Comparison of ENCODE assay signal across 16 cellular contexts in genomic region chr10:67259319-67259929, GRCh38.
"Had no signal": no experiment of that assay in that cellular context is flagged by ENCODE, and none has a peak within 500 bp of the region (broad histone marks: within the 10 kb centered on the region; RNA-seq: fewer than 3 reads in every experiment).

No MANE protein-coding gene starts in this region.

- FAIRE-seq: astrocyte had no signal

- ATAC-seq: activated CD8-positive, alpha-beta T cell treated with anti-CD3 and anti-CD28 coated beads for 36 hours; activated naive CD8-positive, alpha-beta T cell treated with anti-CD3 and anti-CD28 coated beads, Interleukin-2, amount 50 U/mL, for 24 hours; natural killer cell treated with Interleukin-12 subunit alpha and Interleukin-12 subunit beta and Interleukin-15 and Interleukin-18, amount 100 ng/mL, for 72 hours had no signal

- H3K4me3 ChIP-seq: cardiac muscle cell, coronary artery, ovary, testis had no signal

- H3K36me3 ChIP-seq: cardiac muscle cell, ovary had no signal

- H3K27ac ChIP-seq: cardiac muscle cell, coronary artery, ovary, testis had no signal

- H3K9me3 ChIP-seq: ovary, testis had no signal

- H3K4me1 ChIP-seq: testis had no signal

- DNase-seq: activated CD4-positive, alpha-beta T cell treated with anti-CD3 and anti-CD28 coated beads for 4 hours; activated CD8-positive, alpha-beta T cell treated with anti-CD3 and anti-CD28 coated beads for 36 hours; activated naive CD4-positive, alpha-beta T cell treated with Interleukin-2 at 50 U/mL for 16 hours; activated naive CD8-positive, alpha-beta T cell treated with anti-CD3 and anti-CD28 coated beads, Interleukin-2, amount 50 U/mL, for 24 hours; effector CD8-positive, alpha-beta T cell; erythroblast; hippocampal formation; ovary; stimulated activated CD4-positive, alpha-beta T cell treated with anti-CD3 and anti-CD28 coated beads, Interleukin-15, amount 100 ng/mL, for 24 hours; stimulated activated CD4-positive, alpha-beta T cell treated with anti-CD3 and anti-CD28 coated beads, Interleukin-4, amount 100 ng/mL, for 24 hours; T-helper 9 cell; testis had no signal

- H3K27me3 ChIP-seq: cardiac muscle cell, ovary, testis had no signal
